Comparison of ENCODE assay signal across 11 cellular contexts in the genomic region with DNA sequence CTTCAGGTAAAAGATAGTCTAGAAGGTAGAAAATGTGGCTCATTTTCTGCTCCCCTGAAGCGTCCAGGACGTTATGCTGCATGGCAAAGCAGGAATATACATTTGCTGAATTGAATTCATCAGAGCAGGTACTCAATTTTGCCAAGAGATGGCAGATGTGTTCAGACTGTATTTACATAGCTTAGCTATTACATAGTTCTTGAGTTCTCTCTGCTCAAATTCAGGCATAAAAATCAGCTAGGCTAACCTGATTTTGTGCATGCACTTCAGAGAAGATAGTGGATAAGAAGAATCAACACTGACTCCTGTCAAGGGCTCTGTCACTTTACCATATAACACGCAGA.
DNase-seq lines count a peak whose midpoint lies in the region; ATAC-seq, FAIRE-seq and TF ChIP-seq lines count a peak whose summit lies in the region.
"Had no signal": no experiment of that assay in that cellular context is flagged by ENCODE, and none has a peak within 500 bp of the region (broad histone marks: within the 10 kb centered on the region; RNA-seq: fewer than 3 reads in every experiment).

No MANE protein-coding gene starts in this region.

- no peaks in the 10 kb centered on the region for H3K36me3 ChIP-seq in left ventricle myocardium inferior
- no peaks in the 10 kb centered on the region for H3K36me3 ChIP-seq in heart left ventricle
- no peaks in the 10 kb centered on the region for H3K36me3 ChIP-seq in PC-3 (ENCODE audit: low read depth, low read length)
- H3K36me3 ChIP-seq in transverse colon: no peaks in the 10 kb centered on the region

- no peak overlapping the region for H2AFZ ChIP-seq in PC-3 (ENCODE audit: low read length)

- no TSS peak for BruUV-seq in PC-3 (replicated peaks; lab: Mats Ljungman, UMichigan)

- ATAC-seq in heart left ventricle (no peak), PC-3 (peak; percentile 83), GM18907 (IDR thresholded peaks at IDR 0.05; ENCODE audit: unreplicated experiment) (no peak)
- ATAC-seq: activated naive CD8-positive, alpha-beta T cell treated with anti-CD3 and anti-CD28 coated beads, Interleukin-2, amount 50 U/mL, for 24 hours had no signal

- DNase-seq in left ventricle myocardium inferior (no peak), heart left ventricle (no peak), PC-3 (peak; percentile 12), fibroblast of the conjunctiva (ENCODE audit: low read depth) (peak; percentile 17), transverse colon (no peak), ecto neural progenitor cell (ENCODE audit: low spot score) (no peak), urothelium cell line (ENCODE audit: low spot score) (no peak)
- DNase-seq: activated CD4-positive, CD25-positive, alpha-beta regulatory T cell; activated naive CD8-positive, alpha-beta T cell treated with anti-CD3 and anti-CD28 coated beads, Interleukin-2, amount 50 U/mL, for 24 hours; NCI-H1048 had no signal

- FAIRE-seq in urothelium cell line (lab: Jason Lieb, UNC): no peak

- no peaks in the 10 kb centered on the region for H4K20me1 ChIP-seq in PC-3 (ENCODE audit: low read length)

- 52 to 88% (median 61%) methylated on average over 3 of the region's 3 CpGs for WGBS in heart left ventricle, 4 donors
- WGBS in transverse colon (ENCODE audit: low coverage in 1 of 2), 2 donors: 42 to 52% methylated on average over 3 of the region's 3 CpGs

- H3K4me3 ChIP-seq in left ventricle myocardium inferior (no peak overlapping the region), heart left ventricle (no peak overlapping the region), PC-3 (ENCODE audit: low read length) (no peak overlapping the region), transverse colon (no peak overlapping the region)

- no peak overlapping the region for H3K9ac ChIP-seq in PC-3 (ENCODE audit: low read length)

- intact Hi-C loops in left ventricle myocardium inferior (cut with micrococcal nuclease) (no loop called here), heart left ventricle (cut with DNase I) (loop anchor here in 2 of 10 donors (10.0 kb wide), 1 partner anchor 390 kb away; no protein-coding TSS in a partner anchor), PC-3 (cut with micrococcal nuclease) (loop anchor here (1.0 kb wide), 1 partner anchor 390 kb away; no protein-coding TSS in a partner anchor), transverse colon (cut with DNase I; ENCODE audit: low total_unique reads) (no loop called here)

- H3K4me1 ChIP-seq in left ventricle myocardium inferior (peaks cover 5% of the 10 kb centered on the region), heart left ventricle (peaks cover 0 to 19% (median 0%) of the 10 kb centered on the region in 12 donors), PC-3 (ENCODE audit: insufficient read depth, low read length) (no peaks in the 10 kb centered on the region), transverse colon (peaks cover 0 to 9% (median 0%) of the 10 kb centered on the region in 4 donors)

- H3K27me3 ChIP-seq in left ventricle myocardium inferior (ENCODE audit: low read depth) (no peaks in the 10 kb centered on the region), heart left ventricle (no peaks in the 10 kb centered on the region), PC-3 (ENCODE audit: low read length) (peaks cover 37% of the 10 kb centered on the region), transverse colon (no peaks in the 10 kb centered on the region)

- in situ Hi-C loops in transverse colon (cut with MboI; ENCODE audit: low pct_ligation_motif_present in 1 of 4, low pct_unique_long_range_greater_than_20kb in 1 of 4, low sequenced_read_pairs in 3 of 4): loop anchor here in 3 of 4 donors (10.0 to 25.0 kb wide), 2 partner anchors 382 to 390 kb away; no protein-coding TSS in a partner anchor

- H3K9me2 ChIP-seq in PC-3 (replicated peaks; ENCODE audit: low read length): no peaks in the 10 kb centered on the region

- no peak for TF ChIP-seq EP300 in transverse colon (IDR thresholded peaks at IDR 0.05; ENCODE audit: low read depth)

- no peak overlapping the region for H3K4me2 ChIP-seq in PC-3 (ENCODE audit: low read length)

- H3K79me2 ChIP-seq in PC-3 (ENCODE audit: low read length): no peaks in the 10 kb centered on the region

- H3K9me3 ChIP-seq in left ventricle myocardium inferior (replicated peaks): no peaks in the 10 kb centered on the region
- H3K9me3 ChIP-seq in heart left ventricle: no peaks in the 10 kb centered on the region
- H3K9me3 ChIP-seq in PC-3 (ENCODE audit: low read length): no peaks in the 10 kb centered on the region
- no peaks in the 10 kb centered on the region for H3K9me3 ChIP-seq in transverse colon

- TF ChIP-seq POLR2A in heart left ventricle (IDR thresholded peaks at IDR 0.05): no peak
- TF ChIP-seq POLR2A in transverse colon (IDR thresholded peaks at IDR 0.05): no peak

- POLR2A ChIA-PET in PC-3 (lab: Charles Lee; ENCODE audit: unreplicated experiment): no interaction called here

- no peaks in the 10 kb centered on the region for H3F3A ChIP-seq in PC-3 (ENCODE audit: low read length, unreplicated experiment)

- CTCF ChIA-PET in PC-3 (lab: Charles Lee): interaction anchor here (0.7 kb wide), 1 partner anchor 615 kb away, joined by 3 read pairs; no protein-coding TSS in a partner anchor

- peak; percentile 21 for TF ChIP-seq CTCF in left ventricle myocardium inferior (IDR thresholded peaks at IDR 0.05; ENCODE audit: borderline replicate concordance)
- peak in 2 of 12 donors; percentile 15 for TF ChIP-seq CTCF in heart left ventricle (IDR thresholded peaks at IDR 0.05)
- TF ChIP-seq CTCF in PC-3 (conservative IDR thresholded peaks at IDR 0.05; ENCODE audit: low read depth, low read length): peak; percentile 25; the same call in 1 of the 2 replicates
- peak in 3 of 5 experiments; percentile 14 to 24 (median 22) for TF ChIP-seq CTCF in transverse colon (IDR thresholded peaks at IDR 0.05)

- H3K27ac ChIP-seq in left ventricle myocardium inferior (replicated peaks) (peak overlapping the region; percentile 37), heart left ventricle (peak overlapping the region in 1 of 12 donors; percentile 24), PC-3 (ENCODE audit: low read length) (no peak overlapping the region), transverse colon (no peak overlapping the region)

Comparison
In these comparisons a context has a peak if more than half of its experiments do, and no peak if none do; other contexts are left out.
1. DNase-seq: peak in PC-3 (single experiment) and fibroblast of the conjunctiva (single experiment); none in left ventricle myocardium inferior (single experiment), heart left ventricle (0 of 5), transverse colon (single experiment), ecto neural progenitor cell (single experiment) and urothelium cell line (single experiment).